In genomic region chr1:97190326-97190725, GRCh38 we compare ENCODE assay signal across 22 cellular contexts.
DNase-seq lines count a peak whose midpoint lies in the region; ATAC-seq and TF ChIP-seq lines count a peak whose summit lies in the region.
"Had no signal": no experiment of that assay in that cellular context is flagged by ENCODE, and none has a peak within 500 bp of the region (broad histone marks: within the 10 kb centered on the region; RNA-seq: fewer than 3 reads in every experiment).

No MANE protein-coding gene starts in this region.

- H3K79me2 ChIP-seq in fibroblast of lung (ENCODE audit: control insufficient read depth, insufficient read depth, low read length) (no peaks in the 10 kb centered on the region), osteoblast (ENCODE audit: insufficient read depth, low read length) (no peaks in the 10 kb centered on the region)

- H4K20me1 ChIP-seq in fibroblast of lung (ENCODE audit: control insufficient read depth, extremely low read depth, insufficient read depth, low read length) (no peaks in the 10 kb centered on the region), osteoblast (ENCODE audit: insufficient read depth, low read length) (no peaks in the 10 kb centered on the region)
- H4K20me1 ChIP-seq: BLaER1 treated with 17β-estradiol and CSF1 and Interleukin-3, amounts not matched to agents 10 nM and 100 nM had no signal

- H2AFZ ChIP-seq in fibroblast of lung (ENCODE audit: low read length) (no peak overlapping the region), osteoblast (ENCODE audit: low read length) (no peak overlapping the region)

- TF ChIP-seq CTCF in fibroblast of lung (conservative IDR thresholded peaks at IDR 0.05 in 1 of 2, IDR thresholded peaks at IDR 0.05 in 1 of 2; ENCODE audit: low read depth in 1 of 2, low read length in 2 of 2) = no peak
- no peak for TF ChIP-seq CTCF in osteoblast (IDR thresholded peaks at IDR 0.05; ENCODE audit: extremely low read depth, low read depth, low read length)
- TF ChIP-seq CTCF in thyroid gland (IDR thresholded peaks at IDR 0.05) = no peak

- no peak overlapping the region for H3K4me2 ChIP-seq in fibroblast of lung (ENCODE audit: extremely low read depth, insufficient read depth, low read length)
- H3K4me2 ChIP-seq in osteoblast (ENCODE audit: insufficient read depth, low read length) = no peak overlapping the region
- H3K4me2 ChIP-seq: BLaER1 treated with 17β-estradiol and CSF1 and Interleukin-3, amounts not matched to agents 10 nM and 100 nM had no signal

- no peaks in the 10 kb centered on the region for H3K36me3 ChIP-seq in fibroblast of lung (ENCODE audit: control insufficient read depth, insufficient read depth, low read length)
- H3K36me3 ChIP-seq in osteoblast (ENCODE audit: insufficient read depth, low read length) = no peaks in the 10 kb centered on the region
- no peaks in the 10 kb centered on the region for H3K36me3 ChIP-seq in thyroid gland
- H3K36me3 ChIP-seq: SJSA1 had no signal

- H3K4me3 ChIP-seq in fibroblast of lung (replicated peaks in 1 of 4; ENCODE audit: control extremely low read depth in 1 of 4, insufficient read depth in 1 of 4, low read depth in 3 of 4, low read length in 4 of 4) (no peak overlapping the region), osteoblast (ENCODE audit: insufficient read depth, low read length) (no peak overlapping the region), thyroid gland (replicated peaks in 1 of 3) (no peak overlapping the region)
- H3K4me3 ChIP-seq: BLaER1 treated with 17β-estradiol and CSF1 and Interleukin-3, amounts not matched to agents 10 nM and 100 nM; heart right ventricle; SJSA1 had no signal

- ATAC-seq in SK-N-SH treated with all-trans-retinoic acid at 6 μM for 48 hours (peak; percentile 16; the same call in 1 of the 3 replicates), HG03097 (IDR thresholded peaks at IDR 0.05; ENCODE audit: low FRiP score, unreplicated experiment) (no peak)
- ATAC-seq: heart right ventricle, sciatic nerve had no signal

- DNase-seq in GM04504 (ENCODE audit: low read depth) = peak; percentile 26
- DNase-seq in fibroblast of lung (ENCODE audit: low read depth in 2 of 2) = peak; percentile 42 to 84
- DNase-seq in osteoblast (ENCODE audit: insufficient read length, low spot score, missing footprints) = peak; percentile 14
- DNase-seq in foreskin melanocyte = no peak
- DNase-seq in NCI-H526 treated with DMSO at 0.1 percent for 48 hours (lab: John Stamatoyannopoulos, UW) = no peak
- DNase-seq in thyroid gland = no peak
- DNase-seq: activated CD4-positive, alpha-beta T cell treated with anti-CD3 and anti-CD28 coated beads, Interleukin-2, amount 10 ng/mL, durations not matched to agents 7 days and 5 days; activated naive CD8-positive, alpha-beta T cell treated with anti-CD3 and anti-CD28 coated beads for 36 hours; activated T-cell treated with anti-CD3 and anti-CD28 coated beads for 4 hours; cerebellar nuclear complex; DMS79 treated with DMSO at 0.1 percent for 48 hours; GOT3; heart right ventricle; kidney; NCI-H1105 treated with DMSO at 0.1 percent for 48 hours; T1000 had no signal

- no peak for TF ChIP-seq POLR2A in thyroid gland (IDR thresholded peaks at IDR 0.05)

- H3K4me1 ChIP-seq in fibroblast of lung (ENCODE audit: control insufficient read depth, extremely low read depth, insufficient read depth, low read length) (no peaks in the 10 kb centered on the region), osteoblast (ENCODE audit: insufficient read depth, low read length) (peaks cover 14% of the 10 kb centered on the region), thyroid gland (no peaks in the 10 kb centered on the region)
- H3K4me1 ChIP-seq: BLaER1 treated with 17β-estradiol and CSF1 and Interleukin-3, amounts not matched to agents 10 nM and 100 nM; heart right ventricle had no signal

- no peaks in the 10 kb centered on the region for H3K9me3 ChIP-seq in fibroblast of lung (ENCODE audit: control insufficient read depth, insufficient read depth, low read depth, low read length)
- H3K9me3 ChIP-seq in osteoblast (ENCODE audit: low read depth, low read length) = no peaks in the 10 kb centered on the region
- H3K9me3 ChIP-seq in thyroid gland = no peaks in the 10 kb centered on the region
- H3K9me3 ChIP-seq: heart right ventricle, neutrophil, SJSA1 had no signal

- no peak overlapping the region for H3K27ac ChIP-seq in fibroblast of lung (ENCODE audit: insufficient read depth, low read length)
- no peak overlapping the region for H3K27ac ChIP-seq in osteoblast (ENCODE audit: low read depth, low read length)
- H3K27ac ChIP-seq in thyroid gland = no peak overlapping the region
- H3K27ac ChIP-seq: BLaER1 treated with 17β-estradiol and CSF1 and Interleukin-3, amounts not matched to agents 10 nM and 100 nM; heart right ventricle; neutrophil; SJSA1 had no signal

- no peaks in the 10 kb centered on the region for H3K27me3 ChIP-seq in fibroblast of lung (ENCODE audit: control insufficient read depth, insufficient read depth, low read length)
- H3K27me3 ChIP-seq in osteoblast (ENCODE audit: insufficient read depth, low read length) = no peaks in the 10 kb centered on the region
- no peaks in the 10 kb centered on the region for H3K27me3 ChIP-seq in thyroid gland
- H3K27me3 ChIP-seq: BLaER1 treated with 17β-estradiol and CSF1 and Interleukin-3, amounts not matched to agents 10 nM and 100 nM; heart right ventricle; neutrophil; SJSA1 had no signal

- intact Hi-C loops in thyroid gland (cut with DNase I) = no loop called here

- no peak overlapping the region for H3K9ac ChIP-seq in fibroblast of lung (ENCODE audit: insufficient read depth, low read length)
- H3K9ac ChIP-seq: BLaER1 treated with 17β-estradiol and CSF1 and Interleukin-3, amounts not matched to agents 10 nM and 100 nM had no signal

TF ChIP-seq in SK-N-SH treated with all-trans-retinoic acid at 6 μM for 48 hours, 23 proteins besides CTCF, POLR2A, EP300 and RAD21 (continues in another document):
- no peak for TF ChIP-seq TOX (CRISPR knock-in tag; IDR thresholded peaks at IDR 0.05; ENCODE audit: borderline replicate concordance)
- no peak for TF ChIP-seq ZNF8 (CRISPR knock-in tag; IDR thresholded peaks at IDR 0.05)
- TF ChIP-seq, protein P1, sequence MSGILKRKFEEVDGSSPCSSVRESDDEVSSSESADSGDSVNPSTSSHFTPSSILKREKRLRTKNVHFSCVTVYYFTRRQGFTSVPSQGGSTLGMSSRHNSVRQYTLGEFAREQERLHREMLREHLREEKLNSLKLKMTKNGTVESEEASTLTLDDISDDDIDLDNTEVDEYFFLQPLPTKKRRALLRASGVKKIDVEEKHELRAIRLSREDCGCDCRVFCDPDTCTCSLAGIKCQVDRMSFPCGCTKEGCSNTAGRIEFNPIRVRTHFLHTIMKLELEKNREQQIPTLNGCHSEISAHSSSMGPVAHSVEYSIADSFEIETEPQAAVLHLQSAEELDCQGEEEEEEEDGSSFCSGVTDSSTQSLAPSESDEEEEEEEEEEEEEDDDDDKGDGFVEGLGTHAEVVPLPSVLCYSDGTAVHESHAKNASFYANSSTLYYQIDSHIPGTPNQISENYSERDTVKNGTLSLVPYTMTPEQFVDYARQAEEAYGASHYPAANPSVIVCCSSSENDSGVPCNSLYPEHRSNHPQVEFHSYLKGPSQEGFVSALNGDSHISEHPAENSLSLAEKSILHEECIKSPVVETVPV (CRISPR knock-in tag; IDR thresholded peaks at IDR 0.05) = no peak
- TF ChIP-seq CREB5 (CRISPR knock-in tag; IDR thresholded peaks at IDR 0.05; ENCODE audit: low read depth) = no peak
- TF ChIP-seq, protein P2, sequence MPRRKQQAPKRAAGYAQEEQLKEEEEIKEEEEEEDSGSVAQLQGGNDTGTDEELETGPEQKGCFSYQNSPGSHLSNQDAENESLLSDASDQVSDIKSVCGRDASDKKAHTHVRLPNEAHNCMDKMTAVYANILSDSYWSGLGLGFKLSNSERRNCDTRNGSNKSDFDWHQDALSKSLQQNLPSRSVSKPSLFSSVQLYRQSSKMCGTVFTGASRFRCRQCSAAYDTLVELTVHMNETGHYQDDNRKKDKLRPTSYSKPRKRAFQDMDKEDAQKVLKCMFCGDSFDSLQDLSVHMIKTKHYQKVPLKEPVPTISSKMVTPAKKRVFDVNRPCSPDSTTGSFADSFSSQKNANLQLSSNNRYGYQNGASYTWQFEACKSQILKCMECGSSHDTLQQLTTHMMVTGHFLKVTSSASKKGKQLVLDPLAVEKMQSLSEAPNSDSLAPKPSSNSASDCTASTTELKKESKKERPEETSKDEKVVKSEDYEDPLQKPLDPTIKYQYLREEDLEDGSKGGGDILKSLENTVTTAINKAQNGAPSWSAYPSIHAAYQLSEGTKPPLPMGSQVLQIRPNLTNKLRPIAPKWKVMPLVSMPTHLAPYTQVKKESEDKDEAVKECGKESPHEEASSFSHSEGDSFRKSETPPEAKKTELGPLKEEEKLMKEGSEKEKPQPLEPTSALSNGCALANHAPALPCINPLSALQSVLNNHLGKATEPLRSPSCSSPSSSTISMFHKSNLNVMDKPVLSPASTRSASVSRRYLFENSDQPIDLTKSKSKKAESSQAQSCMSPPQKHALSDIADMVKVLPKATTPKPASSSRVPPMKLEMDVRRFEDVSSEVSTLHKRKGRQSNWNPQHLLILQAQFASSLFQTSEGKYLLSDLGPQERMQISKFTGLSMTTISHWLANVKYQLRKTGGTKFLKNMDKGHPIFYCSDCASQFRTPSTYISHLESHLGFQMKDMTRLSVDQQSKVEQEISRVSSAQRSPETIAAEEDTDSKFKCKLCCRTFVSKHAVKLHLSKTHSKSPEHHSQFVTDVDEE (CRISPR knock-in tag; IDR thresholded peaks at IDR 0.05) = no peak
- TF ChIP-seq ARNTL (CRISPR knock-in tag; IDR thresholded peaks at IDR 0.05; ENCODE audit: borderline replicate concordance, low read depth) = no peak
- TF ChIP-seq ZNF70 (CRISPR knock-in tag; IDR thresholded peaks at IDR 0.05) = no peak
- no peak for TF ChIP-seq ZNF565 (CRISPR knock-in tag; conservative IDR thresholded peaks at IDR 0.05; ENCODE audit: low read depth)
- no peak for TF ChIP-seq CSDC2 (CRISPR knock-in tag; IDR thresholded peaks at IDR 0.05)
- TF ChIP-seq GLIS3 (CRISPR knock-in tag; IDR thresholded peaks at IDR 0.05) = no peak

Comparison
In these comparisons a context has a peak if more than half of its experiments do, and no peak if none do; other contexts are left out.
1. DNase-seq: peak in GM04504 (single experiment), fibroblast of lung (2 of 2) and osteoblast (single experiment); none in foreskin melanocyte (single experiment), NCI-H526 treated with DMSO at 0.1 percent for 48 hours (single experiment) and thyroid gland (0 of 2).